Comparison of ENCODE assay signal across 28 cellular contexts in the genomic region with DNA sequence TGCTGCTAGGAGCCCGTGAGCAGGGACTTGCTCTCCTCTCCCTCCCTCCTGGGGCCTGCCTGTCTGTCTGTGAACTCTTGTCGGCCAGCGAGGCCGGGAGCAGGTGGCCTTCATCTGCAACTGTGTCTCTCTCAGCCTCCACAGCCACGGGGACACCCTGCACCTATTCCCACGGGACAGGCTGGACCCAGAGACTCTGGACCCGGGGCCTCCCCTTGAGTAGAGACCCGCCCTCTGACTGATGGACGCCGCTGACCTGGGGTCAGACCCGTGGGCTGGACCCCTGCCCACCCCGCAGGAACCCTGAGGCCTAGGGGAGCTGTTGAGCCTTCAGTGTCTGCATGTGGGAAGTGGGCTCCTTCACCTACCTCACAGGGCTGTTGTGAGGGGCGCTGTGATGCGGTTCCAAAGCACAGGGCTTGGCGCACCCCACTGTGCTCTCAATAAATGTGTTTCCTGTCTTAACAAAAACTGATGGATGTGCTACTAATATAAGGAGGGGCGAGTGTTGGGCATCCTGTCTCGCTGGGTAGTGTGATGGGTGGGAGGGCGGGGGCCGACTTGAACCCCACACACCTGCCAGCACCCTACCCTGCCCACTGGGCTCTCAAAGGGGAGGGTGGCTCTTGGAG. TPM values are rescaled to one million over a fixed set of nuclear protein-coding genes. Genes with fewer than 3 reads are reported as not detected.
A peak's percentile ranks its signal among the peaks of the same experiment; 100 is the strongest.
DNase-seq lines count a peak whose midpoint lies in the region; ATAC-seq and TF ChIP-seq lines count a peak whose summit lies in the region.
"Had no signal": no experiment of that assay in that cellular context is flagged by ENCODE, and none has a peak within 500 bp of the region (broad histone marks: within the 10 kb centered on the region; RNA-seq: fewer than 3 reads in every experiment).

No MANE protein-coding gene starts in this region.

- H3K9me3 ChIP-seq in mucosa of descending colon, result no peaks in the 10 kb centered on the region
- H3K9me3 ChIP-seq: HAP-1 had no signal

- H3K4me3 ChIP-seq in mucosa of descending colon, result no peak overlapping the region
- H3K4me3 ChIP-seq: BLaER1, HAP-1, PC-9 had no signal

- H3K27ac Mint-ChIP-seq in chondrocyte (ENCODE audit: unreplicated experiment) (no peak overlapping the region), progenitor cell of endocrine pancreas (peak overlapping the region; percentile 84), CD14-positive monocyte (peak overlapping the region in 1 of 7 donors; percentile 46)
- H3K27ac Mint-ChIP-seq: CD4-positive, alpha-beta T cell; HFFc6 had no signal

- TF ChIP-seq CTCF in chondrocyte (IDR thresholded peaks at IDR 0.05), result no peak
- TF ChIP-seq CTCF in mucosa of descending colon (IDR thresholded peaks at IDR 0.05), result no peak
- no peak for TF ChIP-seq CTCF in progenitor cell of endocrine pancreas (IDR thresholded peaks at IDR 0.05; ENCODE audit: unreplicated experiment)
- no peak for TF ChIP-seq CTCF in CD14-positive monocyte (IDR thresholded peaks at IDR 0.05)

- H3K36me3 Mint-ChIP-seq in chondrocyte (ENCODE audit: low read depth) (no peaks in the 10 kb centered on the region), progenitor cell of endocrine pancreas (ENCODE audit: insufficient read depth) (peaks cover 4% of the 10 kb centered on the region), CD14-positive monocyte (no peaks in the 10 kb centered on the region)

- DNase-seq in Right ventricle myocardium inferior (ENCODE audit: missing footprints), result peak; percentile 35
- no peak for DNase-seq in left cardiac atrium
- peak; percentile 89 for DNase-seq in chondrocyte (ENCODE audit: low spot score)
- DNase-seq in mucosa of descending colon, result peak in 2 of 3 donors; percentile 17 to 36
- no peak for DNase-seq in progenitor cell of endocrine pancreas (ENCODE audit: low spot score, unreplicated experiment)
- no peak for DNase-seq in activated CD4-positive, CD25-positive, alpha-beta regulatory T cell (lab: John Stamatoyannopoulos, UW)
- no peak for DNase-seq in CD14-positive monocyte (ENCODE audit: low spot score)
- DNase-seq: CD4-positive, alpha-beta T cell; COR-L47; DND-41; GOT3; HFFc6; KBM-7; NCI-H1105 treated with DMSO at 0.1 percent for 48 hours; NCI-H1694 treated with DMSO at 0.1 percent for 48 hours; NCI-H2171; NCI-H345; NCI-H526; PC-9 had no signal

- H3K36me3 ChIP-seq in mucosa of descending colon (ENCODE audit: low read depth), result no peaks in the 10 kb centered on the region
- H3K36me3 ChIP-seq: BLaER1, HAP-1 had no signal

- H3K9me3 Mint-ChIP-seq in chondrocyte (ENCODE audit: low read depth) (no peaks in the 10 kb centered on the region), progenitor cell of endocrine pancreas (ENCODE audit: low read depth) (no peaks in the 10 kb centered on the region), CD14-positive monocyte (peaks cover 0 to 8% (median 0%) of the 10 kb centered on the region in 7 donors)
- H3K9me3 Mint-ChIP-seq: CD4-positive, alpha-beta T cell; HFFc6 had no signal

- H3K4me3 Mint-ChIP-seq in chondrocyte (ENCODE audit: unreplicated experiment) (no peak overlapping the region), progenitor cell of endocrine pancreas (ENCODE audit: low read depth) (no peak overlapping the region), CD14-positive monocyte (no peak overlapping the region)
- H3K4me3 Mint-ChIP-seq: CD4-positive, alpha-beta T cell; HFFc6 had no signal

- ATAC-seq in Right ventricle myocardium inferior, result no peak
- ATAC-seq in left cardiac atrium, result no peak
- no peak for ATAC-seq in mucosa of descending colon
- no peak for ATAC-seq in HG03097 (IDR thresholded peaks at IDR 0.05; ENCODE audit: low FRiP score, unreplicated experiment)

- H3K4me1 ChIP-seq in mucosa of descending colon (ENCODE audit: low read depth), result no peaks in the 10 kb centered on the region
- H3K4me1 ChIP-seq: HAP-1 had no signal

- H3K27me3 Mint-ChIP-seq in chondrocyte (ENCODE audit: low read depth), result peaks cover 18% of the 10 kb centered on the region
- no peaks in the 10 kb centered on the region for H3K27me3 Mint-ChIP-seq in progenitor cell of endocrine pancreas
- H3K27me3 Mint-ChIP-seq in CD14-positive monocyte (ENCODE audit: low read depth in 3 of 3), result peaks cover 1 to 9% (median 2%) of the 10 kb centered on the region in 3 donors

- no peaks in the 10 kb centered on the region for H3K4me1 Mint-ChIP-seq in chondrocyte (ENCODE audit: low read depth)
- H3K4me1 Mint-ChIP-seq in progenitor cell of endocrine pancreas (ENCODE audit: low read depth), result peaks cover 39% of the 10 kb centered on the region
- H3K4me1 Mint-ChIP-seq in CD14-positive monocyte, result no peaks in the 10 kb centered on the region

- intact Hi-C loops in Right ventricle myocardium inferior (cut with DNase I) (no loop called here), left cardiac atrium (cut with DNase I) (no loop called here), mucosa of descending colon (cut with DNase I, micrococcal nuclease) (no loop called here), CD14-positive monocyte (cut with micrococcal nuclease) (no loop called here)

RNA-seq across cellular contexts. Expression of gene MEG3, which starts 34.8 kb away (rescaled TPM):
- total RNA-seq in Right ventricle myocardium inferior (34.8 TPM), left cardiac atrium (10 to 100 TPM; 24.7 to 26.3 TPM), chondrocyte (not detected in 3 replicates), mucosa of descending colon (10 to 100 TPM; 13.8 to 32.2 (median 16.4) TPM), progenitor cell of endocrine pancreas (31.0 and 32.3 TPM in 2 replicates)
- polyA plus RNA-seq in CD14-positive monocyte, result not detected
- total RNA-seq: A172; CD4-positive, alpha-beta T cell; MCF 10A; PC-9; SK-MEL-5 had no signal

RNA-seq across cellular contexts. Expression of gene RTL1, which starts 42.9 kb away (rescaled TPM):
- not detected for total RNA-seq in Right ventricle myocardium inferior
- total RNA-seq in left cardiac atrium, result not detected
- 0.02 TPM in 1 of 3 replicates, not detected in the others for total RNA-seq in chondrocyte
- total RNA-seq in mucosa of descending colon, result not detected
- total RNA-seq in progenitor cell of endocrine pancreas, result 159 and 161 TPM in 2 replicates
- polyA plus RNA-seq in CD14-positive monocyte, result not detected
- total RNA-seq: CD4-positive, alpha-beta T cell; HFFc6; LHCN-M2; MCF 10A; PC-9; RPMI7951; SK-MEL-5 had no signal
- polyA plus RNA-seq: AG04450 had no signal

Comparison
In these comparisons a context has a peak if more than half of its experiments do, and no peak if none do; other contexts are left out.
1. DNase-seq: peak in Right ventricle myocardium inferior (single experiment), chondrocyte (single experiment) and mucosa of descending colon (2 of 3); none in left cardiac atrium (single experiment), progenitor cell of endocrine pancreas (single experiment), activated CD4-positive, CD25-positive, alpha-beta regulatory T cell (0 of 4) and CD14-positive monocyte (single experiment).
2. RNA of gene MEG3, which starts 34.8 kb away (total RNA-seq): 34.8 TPM in Right ventricle myocardium inferior (single experiment), 31.0 to 32.3 TPM in progenitor cell of endocrine pancreas, 24.7 to 26.3 TPM in left cardiac atrium and 13.8 to 32.2 TPM in mucosa of descending colon; not detected in chondrocyte; every median in the first group is over 10 times any median in the second.
3. RNA of gene RTL1, which starts 42.9 kb away (total RNA-seq): 159 to 161 TPM in progenitor cell of endocrine pancreas; 0.02 TPM in chondrocyte, not detected in Right ventricle myocardium inferior (single experiment), not detected in left cardiac atrium and not detected in mucosa of descending colon; every median in the first group is over 100 times any median in the second.